ENCODE assay signal across 18 cellular contexts in the genomic region with DNA sequence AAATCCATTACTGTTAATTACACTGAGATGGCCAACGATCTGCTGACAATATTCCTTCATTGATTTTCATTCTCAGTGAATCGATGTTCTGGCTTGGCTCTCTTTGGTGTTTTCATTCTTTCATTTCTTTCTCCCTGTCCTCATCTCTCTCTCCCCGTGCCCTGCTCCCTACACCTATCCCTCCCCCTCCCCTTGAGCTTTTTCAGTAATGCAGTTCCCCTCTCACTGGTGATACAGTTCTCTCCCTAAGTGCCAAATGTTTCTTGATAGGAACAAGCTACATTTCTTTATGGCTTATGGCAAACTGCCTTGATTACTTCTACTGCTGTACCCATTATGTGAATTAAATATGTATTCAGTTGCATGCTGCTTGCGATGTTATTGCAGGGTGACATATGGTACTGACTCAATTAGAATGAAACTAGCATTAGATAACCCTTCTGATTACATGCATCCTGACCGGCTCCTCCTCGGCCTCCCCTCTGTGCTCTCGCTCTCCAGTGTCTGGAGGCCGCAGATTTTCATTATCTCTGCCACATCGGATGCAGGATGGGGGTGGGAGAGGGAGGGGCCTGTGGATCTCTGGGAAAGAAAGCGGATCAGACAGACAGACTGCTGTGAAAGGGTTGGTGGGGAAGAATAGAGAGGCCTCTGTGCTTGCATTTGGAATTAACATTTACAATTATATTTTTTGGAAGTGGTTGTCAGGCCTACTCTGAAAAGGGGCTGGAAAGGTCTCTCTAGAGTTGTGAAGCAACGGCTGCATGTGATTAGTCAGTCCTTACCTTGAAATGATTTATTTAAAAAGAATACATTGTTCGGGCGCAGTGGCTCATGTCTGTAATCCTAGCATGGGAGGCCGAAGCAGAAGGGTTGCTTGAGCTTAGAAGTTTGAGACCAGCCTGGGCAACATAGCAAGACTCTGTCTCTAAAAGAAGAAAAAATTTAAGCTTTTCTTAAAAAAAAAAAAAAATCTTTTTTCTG.
DNase-seq lines count a peak whose midpoint lies in the region; ATAC-seq and TF ChIP-seq lines count a peak whose summit lies in the region.
"Had no signal": no experiment of that assay in that cellular context is flagged by ENCODE, and none has a peak within 500 bp of the region (broad histone marks: within the 10 kb centered on the region; RNA-seq: fewer than 3 reads in every experiment).

No MANE protein-coding gene starts in this region.

- no peak for TF ChIP-seq CTCF in gastroesophageal sphincter (IDR thresholded peaks at IDR 0.05)
- TF ChIP-seq CTCF in progenitor cell of endocrine pancreas (IDR thresholded peaks at IDR 0.05; ENCODE audit: unreplicated experiment): no peak
- no peak for TF ChIP-seq CTCF in coronary artery (IDR thresholded peaks at IDR 0.05)

- H3K9ac ChIP-seq in HUES48 (ENCODE audit: low read depth, low read length): no peak overlapping the region

- H3K27ac ChIP-seq in HUES48 (ENCODE audit: low read depth, low read length) (peak overlapping the region; percentile 71), gastroesophageal sphincter (peak overlapping the region in 3 of 4 donors; percentile 30 to 49 (median 45)), coronary artery (no peak overlapping the region)
- H3K27ac ChIP-seq: Peyer's patch, right atrium auricular region had no signal

- no peaks in the 10 kb centered on the region for H3K27me3 Mint-ChIP-seq in progenitor cell of endocrine pancreas
- H3K27me3 Mint-ChIP-seq: activated CD4-positive, alpha-beta memory T cell treated with anti-CD3 and anti-CD28 coated beads, Interleukin-2, amount 10 ng/mL, durations not matched to agents 7 days and 5 days; activated naive CD8-positive, alpha-beta T cell treated with anti-CD3 and anti-CD28 coated beads, Interleukin-2, amount 50 U/mL, for 24 hours had no signal

- H3K27me3 ChIP-seq in HUES48 (ENCODE audit: control insufficient read depth, insufficient read depth, low read length) (no peaks in the 10 kb centered on the region), gastroesophageal sphincter (no peaks in the 10 kb centered on the region)
- H3K27me3 ChIP-seq: Peyer's patch, right atrium auricular region had no signal

- peaks cover 13% of the 10 kb centered on the region for H3K36me3 Mint-ChIP-seq in progenitor cell of endocrine pancreas (ENCODE audit: insufficient read depth)

- H3K36me3 ChIP-seq in HUES48 (ENCODE audit: control insufficient read depth, insufficient read depth, low read length) (peaks cover 20% of the 10 kb centered on the region), gastroesophageal sphincter (peaks cover 0 to 5% of the 10 kb centered on the region in 2 donors)
- H3K36me3 ChIP-seq: Peyer's patch, right atrium auricular region had no signal

- no peak for TF ChIP-seq POLR2A in gastroesophageal sphincter (IDR thresholded peaks at IDR 0.05)

- peak overlapping the region; percentile 82 for H3K27ac Mint-ChIP-seq in progenitor cell of endocrine pancreas
- H3K27ac Mint-ChIP-seq: activated CD4-positive, alpha-beta memory T cell treated with anti-CD3 and anti-CD28 coated beads, Interleukin-2, amount 10 ng/mL, durations not matched to agents 7 days and 5 days; activated naive CD8-positive, alpha-beta T cell treated with anti-CD3 and anti-CD28 coated beads, Interleukin-2, amount 50 U/mL, for 24 hours had no signal

- no peak for TF ChIP-seq EP300 in gastroesophageal sphincter (IDR thresholded peaks at IDR 0.05)

- H3K4me1 ChIP-seq in HUES48 (ENCODE audit: control insufficient read depth, insufficient read depth, low read length): peaks cover 19% of the 10 kb centered on the region
- H3K4me1 ChIP-seq in gastroesophageal sphincter: peaks cover 2 to 35% (median 6%) of the 10 kb centered on the region in 3 donors

- DNase-seq in progenitor cell of endocrine pancreas (ENCODE audit: low spot score, unreplicated experiment): no peak
- no peak for DNase-seq in HEK293T (ENCODE audit: extremely low spot score)
- no peak for DNase-seq in coronary artery (ENCODE audit: low spot score)
- no peak for DNase-seq in stimulated activated CD4-positive, alpha-beta T cell treated with anti-CD3 and anti-CD28 coated beads, Interleukin-4, amount 100 ng/mL, for 24 hours
- DNase-seq in SKM-1 (lab: John Stamatoyannopoulos, UW; ENCODE audit: unreplicated experiment): no peak
- DNase-seq: activated CD4-positive, alpha-beta memory T cell treated with anti-CD3 and anti-CD28 coated beads, Interleukin-2, amount 10 ng/mL, durations not matched to agents 7 days and 5 days; activated naive CD8-positive, alpha-beta T cell treated with anti-CD3 and anti-CD28 coated beads, Interleukin-2, amount 50 U/mL, for 24 hours; central memory CD4-positive, alpha-beta T cell; COR-L47; foreskin melanocyte; GF-D8; mammary epithelial cell; Peyer's patch; stimulated activated CD4-positive, alpha-beta T cell treated with anti-CD3 and anti-CD28 coated beads, Interleukin-2, amount 100 ng/mL, for 24 hours had no signal

- POLR2A ChIA-PET in HEK293T (lab: Yijun Ruan, JAX): no interaction called here

- H3K9me3 ChIP-seq in HUES48 (ENCODE audit: control insufficient read depth, insufficient read depth, low read length) (no peaks in the 10 kb centered on the region), gastroesophageal sphincter (no peaks in the 10 kb centered on the region)
- H3K9me3 ChIP-seq: Peyer's patch, right atrium auricular region had no signal

- H3K4me1 Mint-ChIP-seq in progenitor cell of endocrine pancreas (ENCODE audit: low read depth): peaks cover 21% of the 10 kb centered on the region
- H3K4me1 Mint-ChIP-seq: activated CD4-positive, alpha-beta memory T cell treated with anti-CD3 and anti-CD28 coated beads, Interleukin-2, amount 10 ng/mL, durations not matched to agents 7 days and 5 days; activated naive CD8-positive, alpha-beta T cell treated with anti-CD3 and anti-CD28 coated beads, Interleukin-2, amount 50 U/mL, for 24 hours had no signal

- no peak for ATAC-seq in gastroesophageal sphincter
- ATAC-seq: activated naive CD8-positive, alpha-beta T cell treated with anti-CD3 and anti-CD28 coated beads, Interleukin-2, amount 50 U/mL, for 24 hours had no signal

- H3K9me3 Mint-ChIP-seq in progenitor cell of endocrine pancreas (ENCODE audit: low read depth): no peaks in the 10 kb centered on the region
- H3K9me3 Mint-ChIP-seq: activated naive CD8-positive, alpha-beta T cell treated with anti-CD3 and anti-CD28 coated beads, Interleukin-2, amount 50 U/mL, for 24 hours had no signal

- peak overlapping the region; percentile 2 for H3K4me3 Mint-ChIP-seq in progenitor cell of endocrine pancreas (ENCODE audit: low read depth)
- H3K4me3 Mint-ChIP-seq: activated CD4-positive, alpha-beta memory T cell treated with anti-CD3 and anti-CD28 coated beads, Interleukin-2, amount 10 ng/mL, durations not matched to agents 7 days and 5 days; activated naive CD8-positive, alpha-beta T cell treated with anti-CD3 and anti-CD28 coated beads, Interleukin-2, amount 50 U/mL, for 24 hours had no signal

- 39 to 55% methylated on average over 11 of the region's 14 CpGs for WGBS in gastroesophageal sphincter (ENCODE audit: low coverage in 1 of 2), 2 donors

- CTCF ChIA-PET in HEK293T (lab: Yijun Ruan, JAX): interaction anchor here (0.6 kb wide), 1 partner anchor 79 kb away, joined by 3 read pairs; no protein-coding TSS in a partner anchor

- H3K4me3 ChIP-seq in HUES48 (ENCODE audit: low read depth, low read length) (no peak overlapping the region), gastroesophageal sphincter (no peak overlapping the region), coronary artery (no peak overlapping the region)
- H3K4me3 ChIP-seq: Peyer's patch, right atrium auricular region had no signal

TF ChIP-seq in PFSK-1, 5 proteins besides CTCF, POLR2A, EP300 and RAD21 (continues in another document):
- no peak for TF ChIP-seq TAF1 (IDR thresholded peaks at IDR 0.05; ENCODE audit: borderline replicate concordance, insufficient read depth, low read length)
- TF ChIP-seq POLR2AphosphoS5 (IDR thresholded peaks at IDR 0.05; ENCODE audit: low read depth, low read length): no peak

TF ChIP-seq in HEK293T, 16 proteins besides CTCF, POLR2A, EP300 and RAD21:
- TF ChIP-seq ZNF384 (IDR thresholded peaks at IDR 0.05): no peak
- TF ChIP-seq FOXM1 (IDR thresholded peaks at IDR 0.05; ENCODE audit: borderline replicate concordance): no peak
- TF ChIP-seq HDGF (IDR thresholded peaks at IDR 0.05; ENCODE audit: borderline replicate concordance): no peak
- no peak for TF ChIP-seq LEF1 (IDR thresholded peaks at IDR 0.05; ENCODE audit: borderline replicate concordance)
- no peak for TF ChIP-seq CTBP1 (IDR thresholded peaks at IDR 0.05; ENCODE audit: borderline replicate concordance)
- TF ChIP-seq SUZ12 (IDR thresholded peaks at IDR 0.05): no peak
- TF ChIP-seq NFRKB (IDR thresholded peaks at IDR 0.05): no peak
- TF ChIP-seq PKNOX1 (IDR thresholded peaks at IDR 0.05): no peak
- TF ChIP-seq FOXA1 (IDR thresholded peaks at IDR 0.05): no peak
- no peak for TF ChIP-seq FOXK2 (IDR thresholded peaks at IDR 0.05)
- no peak for TF ChIP-seq ARNT (IDR thresholded peaks at IDR 0.05)
- no peak for TF ChIP-seq SP1 (IDR thresholded peaks at IDR 0.05)
- no peak for TF ChIP-seq BHLHE40 (IDR thresholded peaks at IDR 0.05; ENCODE audit: borderline replicate concordance)
- TF ChIP-seq TARDBP (IDR thresholded peaks at IDR 0.05): no peak
- TF ChIP-seq ELF4 (IDR thresholded peaks at IDR 0.05): no peak

Comparison
In these comparisons a context has a peak if more than half of its experiments do, and no peak if none do; other contexts are left out.
1. H3K27ac ChIP-seq: peak in HUES48 (single experiment) and gastroesophageal sphincter (3 of 4); none in coronary artery (0 of 2).